In genomic region chr11:46593550-46594382, GRCh38 we compare ENCODE assay signal across 1 cellular context.
A peak's percentile ranks its signal among the peaks of the same experiment; 100 is the strongest.
TF ChIP-seq lines count a peak whose summit lies in the region.

A gene with protein sequence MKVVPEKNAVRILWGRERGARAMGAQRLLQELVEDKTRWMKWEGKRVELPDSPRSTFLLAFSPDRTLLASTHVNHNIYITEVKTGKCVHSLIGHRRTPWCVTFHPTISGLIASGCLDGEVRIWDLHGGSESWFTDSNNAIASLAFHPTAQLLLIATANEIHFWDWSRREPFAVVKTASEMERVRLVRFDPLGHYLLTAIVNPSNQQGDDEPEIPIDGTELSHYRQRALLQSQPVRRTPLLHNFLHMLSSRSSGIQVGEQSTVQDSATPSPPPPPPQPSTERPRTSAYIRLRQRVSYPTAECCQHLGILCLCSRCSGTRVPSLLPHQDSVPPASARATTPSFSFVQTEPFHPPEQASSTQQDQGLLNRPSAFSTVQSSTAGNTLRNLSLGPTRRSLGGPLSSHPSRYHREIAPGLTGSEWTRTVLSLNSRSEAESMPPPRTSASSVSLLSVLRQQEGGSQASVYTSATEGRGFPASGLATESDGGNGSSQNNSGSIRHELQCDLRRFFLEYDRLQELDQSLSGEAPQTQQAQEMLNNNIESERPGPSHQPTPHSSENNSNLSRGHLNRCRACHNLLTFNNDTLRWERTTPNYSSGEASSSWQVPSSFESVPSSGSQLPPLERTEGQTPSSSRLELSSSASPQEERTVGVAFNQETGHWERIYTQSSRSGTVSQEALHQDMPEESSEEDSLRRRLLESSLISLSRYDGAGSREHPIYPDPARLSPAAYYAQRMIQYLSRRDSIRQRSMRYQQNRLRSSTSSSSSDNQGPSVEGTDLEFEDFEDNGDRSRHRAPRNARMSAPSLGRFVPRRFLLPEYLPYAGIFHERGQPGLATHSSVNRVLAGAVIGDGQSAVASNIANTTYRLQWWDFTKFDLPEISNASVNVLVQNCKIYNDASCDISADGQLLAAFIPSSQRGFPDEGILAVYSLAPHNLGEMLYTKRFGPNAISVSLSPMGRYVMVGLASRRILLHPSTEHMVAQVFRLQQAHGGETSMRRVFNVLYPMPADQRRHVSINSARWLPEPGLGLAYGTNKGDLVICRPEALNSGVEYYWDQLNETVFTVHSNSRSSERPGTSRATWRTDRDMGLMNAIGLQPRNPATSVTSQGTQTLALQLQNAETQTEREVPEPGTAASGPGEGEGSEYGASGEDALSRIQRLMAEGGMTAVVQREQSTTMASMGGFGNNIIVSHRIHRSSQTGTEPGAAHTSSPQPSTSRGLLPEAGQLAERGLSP (N-terminal part only) (minus strand): TSS chr11:46594023. CDS start chr11:46548380, 45,643 bp downstream.

TF ChIP-seq in HepG2, 621 proteins besides CTCF, POLR2A, EP300 and RAD21 (continued from another document and continues in another):
- TF ChIP-seq HNRNPK (IDR thresholded peaks at IDR 0.05; ENCODE audit: low read depth, low read length, poor library complexity, severe bottlenecking) (peak; percentile 14), PRPF4 (IDR thresholded peaks at IDR 0.05; ENCODE audit: low read depth, low read length, poor library complexity, severe bottlenecking) (peak; percentile 17), ZNF547 (CRISPR knock-in tag; IDR thresholded peaks at IDR 0.05) (0 out of 2 replicates have a peak, but pooled peaks have one; percentile 44), GRHL1 (CRISPR knock-in tag; conservative IDR thresholded peaks at IDR 0.05) (no peak), ZNF800 (CRISPR knock-in tag; IDR thresholded peaks at IDR 0.05) (peak; percentile 53; the same call in 1 of the 2 replicates), CREM (IDR thresholded peaks at IDR 0.05) (no peak), CREM (CRISPR knock-in tag; IDR thresholded peaks at IDR 0.05) (0 out of 2 replicates have a peak, but pooled peaks have one; percentile 9), JARID2 (CRISPR knock-in tag; IDR thresholded peaks at IDR 0.05; ENCODE audit: insufficient replicate concordance) (no peak), ZNF224 (CRISPR knock-in tag; IDR thresholded peaks at IDR 0.05) (peak; percentile 58; the same call in 1 of the 2 replicates), KLF12 (CRISPR knock-in tag; IDR thresholded peaks at IDR 0.05; ENCODE audit: borderline replicate concordance) (no peak; the same call in 1 of the 2 replicates), ZNF552 (CRISPR knock-in tag; IDR thresholded peaks at IDR 0.05; ENCODE audit: borderline replicate concordance) (peak; percentile 74; the same call in 1 of the 2 replicates), MAFG (CRISPR knock-in tag; IDR thresholded peaks at IDR 0.05) (no peak), RBFOX2 (IDR thresholded peaks at IDR 0.05; ENCODE audit: low read depth, low read length) (peak; percentile 85), HOXA5 (CRISPR knock-in tag; IDR thresholded peaks at IDR 0.05) (peak; percentile 89), GABPA (IDR thresholded peaks at IDR 0.05; ENCODE audit: low read depth, low read length) (no peak), GABPA (CRISPR knock-in tag; IDR thresholded peaks at IDR 0.05; ENCODE audit: low read depth) (peak; percentile 66), NR2F1 (CRISPR knock-in tag; IDR thresholded peaks at IDR 0.05) (0 out of 4 replicates have a peak, but pooled peaks of 1 of the 2 experiments have one; percentile 16), ZFP90 (CRISPR knock-in tag; IDR thresholded peaks at IDR 0.05; ENCODE audit: borderline replicate concordance) (peak; percentile 66; the same call in 1 of the 2 replicates), ZSCAN9 (CRISPR knock-in tag; IDR thresholded peaks at IDR 0.05; ENCODE audit: borderline replicate concordance) (0 out of 2 replicates have a peak, but pooled peaks have one; percentile 59), MIER3 (CRISPR knock-in tag; IDR thresholded peaks at IDR 0.05; ENCODE audit: borderline replicate concordance) (peak; percentile 84; the same call in 1 of the 2 replicates), ZNF660 (CRISPR knock-in tag; IDR thresholded peaks at IDR 0.05; ENCODE audit: borderline replicate concordance, low read depth) (no peak), SUZ12 (IDR thresholded peaks at IDR 0.05; ENCODE audit: low read depth, low read length) (no peak), ZNF160 (CRISPR knock-in tag; IDR thresholded peaks at IDR 0.05) (no peak), MYNN (CRISPR knock-in tag; IDR thresholded peaks at IDR 0.05; ENCODE audit: low read depth) (no peak), MAF1 (CRISPR knock-in tag; IDR thresholded peaks at IDR 0.05; ENCODE audit: borderline replicate concordance) (no peak), GTF3A (CRISPR knock-in tag; conservative IDR thresholded peaks at IDR 0.05) (no peak), NFYC (CRISPR knock-in tag; IDR thresholded peaks at IDR 0.05) (no peak), GTF2F1 (IDR thresholded peaks at IDR 0.05; ENCODE audit: low read length) (no peak)
- TF ChIP-seq, protein P1, sequence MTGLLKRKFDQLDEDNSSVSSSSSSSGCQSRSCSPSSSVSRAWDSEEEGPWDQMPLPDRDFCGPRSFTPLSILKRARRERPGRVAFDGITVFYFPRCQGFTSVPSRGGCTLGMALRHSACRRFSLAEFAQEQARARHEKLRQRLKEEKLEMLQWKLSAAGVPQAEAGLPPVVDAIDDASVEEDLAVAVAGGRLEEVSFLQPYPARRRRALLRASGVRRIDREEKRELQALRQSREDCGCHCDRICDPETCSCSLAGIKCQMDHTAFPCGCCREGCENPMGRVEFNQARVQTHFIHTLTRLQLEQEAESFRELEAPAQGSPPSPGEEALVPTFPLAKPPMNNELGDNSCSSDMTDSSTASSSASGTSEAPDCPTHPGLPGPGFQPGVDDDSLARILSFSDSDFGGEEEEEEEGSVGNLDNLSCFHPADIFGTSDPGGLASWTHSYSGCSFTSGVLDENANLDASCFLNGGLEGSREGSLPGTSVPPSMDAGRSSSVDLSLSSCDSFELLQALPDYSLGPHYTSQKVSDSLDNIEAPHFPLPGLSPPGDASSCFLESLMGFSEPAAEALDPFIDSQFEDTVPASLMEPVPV (CRISPR knock-in tag; IDR thresholded peaks at IDR 0.05) = 0 out of 2 replicates have a peak, but pooled peaks have one; percentile 38
- TF ChIP-seq, protein P2, sequence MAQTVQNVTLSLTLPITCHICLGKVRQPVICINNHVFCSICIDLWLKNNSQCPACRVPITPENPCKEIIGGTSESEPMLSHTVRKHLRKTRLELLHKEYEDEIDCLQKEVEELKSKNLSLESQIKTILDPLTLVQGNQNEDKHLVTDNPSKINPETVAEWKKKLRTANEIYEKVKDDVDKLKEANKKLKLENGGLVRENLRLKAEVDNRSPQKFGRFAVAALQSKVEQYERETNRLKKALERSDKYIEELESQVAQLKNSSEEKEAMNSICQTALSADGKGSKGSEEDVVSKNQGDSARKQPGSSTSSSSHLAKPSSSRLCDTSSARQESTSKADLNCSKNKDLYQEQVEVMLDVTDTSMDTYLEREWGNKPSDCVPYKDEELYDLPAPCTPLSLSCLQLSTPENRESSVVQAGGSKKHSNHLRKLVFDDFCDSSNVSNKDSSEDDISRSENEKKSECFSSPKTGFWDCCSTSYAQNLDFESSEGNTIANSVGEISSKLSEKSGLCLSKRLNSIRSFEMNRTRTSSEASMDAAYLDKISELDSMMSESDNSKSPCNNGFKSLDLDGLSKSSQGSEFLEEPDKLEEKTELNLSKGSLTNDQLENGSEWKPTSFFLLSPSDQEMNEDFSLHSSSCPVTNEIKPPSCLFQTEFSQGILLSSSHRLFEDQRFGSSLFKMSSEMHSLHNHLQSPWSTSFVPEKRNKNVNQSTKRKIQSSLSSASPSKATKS (CRISPR knock-in tag; IDR thresholded peaks at IDR 0.05) = 0 out of 2 replicates have a peak, but pooled peaks have one; percentile 32
- TF ChIP-seq, protein P3, sequence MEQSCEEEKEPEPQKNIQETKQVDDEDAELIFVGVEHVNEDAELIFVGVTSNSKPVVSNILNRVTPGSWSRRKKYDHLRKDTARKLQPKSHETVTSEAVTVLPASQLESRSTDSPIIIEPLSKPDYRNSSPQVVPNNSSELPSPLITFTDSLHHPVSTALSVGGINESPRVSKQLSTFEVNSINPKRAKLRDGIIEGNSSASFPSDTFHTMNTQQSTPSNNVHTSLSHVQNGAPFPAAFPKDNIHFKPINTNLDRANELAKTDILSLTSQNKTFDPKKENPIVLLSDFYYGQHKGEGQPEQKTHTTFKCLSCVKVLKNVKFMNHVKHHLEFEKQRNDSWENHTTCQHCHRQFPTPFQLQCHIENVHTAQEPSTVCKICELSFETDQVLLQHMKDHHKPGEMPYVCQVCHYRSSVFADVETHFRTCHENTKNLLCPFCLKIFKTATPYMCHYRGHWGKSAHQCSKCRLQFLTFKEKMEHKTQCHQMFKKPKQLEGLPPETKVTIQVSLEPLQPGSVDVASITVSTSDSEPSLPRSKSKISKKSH (CRISPR knock-in tag; IDR thresholded peaks at IDR 0.05; ENCODE audit: borderline replicate concordance) = peak; percentile 60; the same call in 1 of the 2 replicates
- TF ChIP-seq, protein P4, sequence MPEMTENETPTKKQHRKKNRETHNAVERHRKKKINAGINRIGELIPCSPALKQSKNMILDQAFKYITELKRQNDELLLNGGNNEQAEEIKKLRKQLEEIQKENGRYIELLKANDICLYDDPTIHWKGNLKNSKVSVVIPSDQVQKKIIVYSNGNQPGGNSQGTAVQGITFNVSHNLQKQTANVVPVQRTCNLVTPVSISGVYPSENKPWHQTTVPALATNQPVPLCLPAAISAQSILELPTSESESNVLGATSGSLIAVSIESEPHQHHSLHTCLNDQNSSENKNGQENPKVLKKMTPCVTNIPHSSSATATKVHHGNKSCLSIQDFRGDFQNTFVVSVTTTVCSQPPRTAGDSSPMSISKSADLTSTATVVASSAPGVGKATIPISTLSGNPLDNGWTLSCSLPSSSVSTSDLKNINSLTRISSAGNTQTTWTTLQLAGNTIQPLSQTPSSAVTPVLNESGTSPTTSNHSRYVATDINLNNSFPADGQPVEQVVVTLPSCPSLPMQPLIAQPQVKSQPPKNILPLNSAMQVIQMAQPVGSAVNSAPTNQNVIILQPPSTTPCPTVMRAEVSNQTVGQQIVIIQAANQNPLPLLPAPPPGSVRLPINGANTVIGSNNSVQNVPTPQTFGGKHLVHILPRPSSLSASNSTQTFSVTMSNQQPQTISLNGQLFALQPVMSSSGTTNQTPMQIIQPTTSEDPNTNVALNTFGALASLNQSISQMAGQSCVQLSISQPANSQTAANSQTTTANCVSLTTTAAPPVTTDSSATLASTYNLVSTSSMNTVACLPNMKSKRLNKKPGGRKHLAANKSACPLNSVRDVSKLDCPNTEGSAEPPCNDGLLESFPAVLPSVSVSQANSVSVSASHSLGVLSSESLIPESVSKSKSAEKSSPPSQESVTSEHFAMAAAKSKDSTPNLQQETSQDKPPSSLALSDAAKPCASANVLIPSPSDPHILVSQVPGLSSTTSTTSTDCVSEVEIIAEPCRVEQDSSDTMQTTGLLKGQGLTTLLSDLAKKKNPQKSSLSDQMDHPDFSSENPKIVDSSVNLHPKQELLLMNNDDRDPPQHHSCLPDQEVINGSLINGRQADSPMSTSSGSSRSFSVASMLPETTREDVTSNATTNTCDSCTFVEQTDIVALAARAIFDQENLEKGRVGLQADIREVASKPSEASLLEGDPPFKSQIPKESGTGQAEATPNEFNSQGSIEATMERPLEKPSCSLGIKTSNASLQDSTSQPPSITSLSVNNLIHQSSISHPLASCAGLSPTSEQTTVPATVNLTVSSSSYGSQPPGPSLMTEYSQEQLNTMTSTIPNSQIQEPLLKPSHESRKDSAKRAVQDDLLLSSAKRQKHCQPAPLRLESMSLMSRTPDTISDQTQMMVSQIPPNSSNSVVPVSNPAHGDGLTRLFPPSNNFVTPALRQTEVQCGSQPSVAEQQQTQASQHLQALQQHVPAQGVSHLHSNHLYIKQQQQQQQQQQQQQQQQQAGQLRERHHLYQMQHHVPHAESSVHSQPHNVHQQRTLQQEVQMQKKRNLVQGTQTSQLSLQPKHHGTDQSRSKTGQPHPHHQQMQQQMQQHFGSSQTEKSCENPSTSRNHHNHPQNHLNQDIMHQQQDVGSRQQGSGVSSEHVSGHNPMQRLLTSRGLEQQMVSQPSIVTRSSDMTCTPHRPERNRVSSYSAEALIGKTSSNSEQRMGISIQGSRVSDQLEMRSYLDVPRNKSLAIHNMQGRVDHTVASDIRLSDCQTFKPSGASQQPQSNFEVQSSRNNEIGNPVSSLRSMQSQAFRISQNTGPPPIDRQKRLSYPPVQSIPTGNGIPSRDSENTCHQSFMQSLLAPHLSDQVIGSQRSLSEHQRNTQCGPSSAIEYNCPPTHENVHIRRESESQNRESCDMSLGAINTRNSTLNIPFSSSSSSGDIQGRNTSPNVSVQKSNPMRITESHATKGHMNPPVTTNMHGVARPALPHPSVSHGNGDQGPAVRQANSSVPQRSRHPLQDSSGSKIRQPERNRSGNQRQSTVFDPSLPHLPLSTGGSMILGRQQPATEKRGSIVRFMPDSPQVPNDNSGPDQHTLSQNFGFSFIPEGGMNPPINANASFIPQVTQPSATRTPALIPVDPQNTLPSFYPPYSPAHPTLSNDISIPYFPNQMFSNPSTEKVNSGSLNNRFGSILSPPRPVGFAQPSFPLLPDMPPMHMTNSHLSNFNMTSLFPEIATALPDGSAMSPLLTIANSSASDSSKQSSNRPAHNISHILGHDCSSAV (CRISPR knock-in tag; IDR thresholded peaks at IDR 0.05; ENCODE audit: borderline replicate concordance) = peak; percentile 80; the same call in 1 of the 2 replicates
- TF ChIP-seq, protein P5, sequence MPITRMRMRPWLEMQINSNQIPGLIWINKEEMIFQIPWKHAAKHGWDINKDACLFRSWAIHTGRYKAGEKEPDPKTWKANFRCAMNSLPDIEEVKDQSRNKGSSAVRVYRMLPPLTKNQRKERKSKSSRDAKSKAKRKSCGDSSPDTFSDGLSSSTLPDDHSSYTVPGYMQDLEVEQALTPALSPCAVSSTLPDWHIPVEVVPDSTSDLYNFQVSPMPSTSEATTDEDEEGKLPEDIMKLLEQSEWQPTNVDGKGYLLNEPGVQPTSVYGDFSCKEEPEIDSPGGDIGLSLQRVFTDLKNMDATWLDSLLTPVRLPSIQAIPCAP (CRISPR knock-in tag; IDR thresholded peaks at IDR 0.05; ENCODE audit: low read depth) = no peak
